ENCODE assay signal across 8 cellular contexts in genomic region chr18:9017170-9017899, GRCh38.
DNase-seq lines count a peak whose midpoint lies in the region; ATAC-seq and TF ChIP-seq lines count a peak whose summit lies in the region.

No MANE protein-coding gene starts in this region.

- H3K27ac Mint-ChIP-seq in activated naive CD8-positive, alpha-beta T cell treated with anti-CD3 and anti-CD28 coated beads, Interleukin-2, amount 10 ng/mL, durations not matched to agents 7 days and 5 days: peak overlapping the region; percentile 28

- peaks cover 8% of the 10 kb centered on the region for H3K9me3 ChIP-seq in left ventricle myocardium inferior (replicated peaks)

- H3K4me1 ChIP-seq in left ventricle myocardium inferior: peaks cover 19% of the 10 kb centered on the region

- ATAC-seq in HG03135 (IDR thresholded peaks at IDR 0.05; ENCODE audit: unreplicated experiment) (peak; percentile 82), sciatic nerve (peak; percentile 97)
- ATAC-seq in activated naive CD8-positive, alpha-beta T cell treated with anti-CD3 and anti-CD28 coated beads, Interleukin-2, amount 10 ng/mL, durations not matched to agents 7 days and 5 days (ENCODE audit: low read depth): peak; percentile 94

- H3K36me3 ChIP-seq in left ventricle myocardium inferior: no peaks in the 10 kb centered on the region

- no peaks in the 10 kb centered on the region for H3K9me3 Mint-ChIP-seq in activated naive CD8-positive, alpha-beta T cell treated with anti-CD3 and anti-CD28 coated beads, Interleukin-2, amount 10 ng/mL, durations not matched to agents 7 days and 5 days

- no peaks in the 10 kb centered on the region for H3K27me3 ChIP-seq in left ventricle myocardium inferior (ENCODE audit: low read depth)

- H3K36me3 Mint-ChIP-seq in activated naive CD8-positive, alpha-beta T cell treated with anti-CD3 and anti-CD28 coated beads, Interleukin-2, amount 10 ng/mL, durations not matched to agents 7 days and 5 days: no peaks in the 10 kb centered on the region

- H3K27ac ChIP-seq in left ventricle myocardium inferior (replicated peaks): peak overlapping the region; percentile 79

- no peak for TF ChIP-seq CTCF in left ventricle myocardium inferior (IDR thresholded peaks at IDR 0.05; ENCODE audit: borderline replicate concordance)

- no peaks in the 10 kb centered on the region for H3K27me3 Mint-ChIP-seq in activated naive CD8-positive, alpha-beta T cell treated with anti-CD3 and anti-CD28 coated beads, Interleukin-2, amount 10 ng/mL, durations not matched to agents 7 days and 5 days

- POLR2A ChIA-PET in activated naive CD8-positive, alpha-beta T cell treated with anti-CD3 and anti-CD28 coated beads, Interleukin-2, amount 10 ng/mL, durations not matched to agents 7 days and 5 days (lab: Charles Lee): no interaction called here

- H3K4me3 Mint-ChIP-seq in activated naive CD8-positive, alpha-beta T cell treated with anti-CD3 and anti-CD28 coated beads, Interleukin-2, amount 10 ng/mL, durations not matched to agents 7 days and 5 days: peak overlapping the region; percentile 76

- peak overlapping the region; percentile 56 for H3K4me3 ChIP-seq in left ventricle myocardium inferior

- peaks cover 10% of the 10 kb centered on the region for H3K4me1 Mint-ChIP-seq in activated naive CD8-positive, alpha-beta T cell treated with anti-CD3 and anti-CD28 coated beads, Interleukin-2, amount 10 ng/mL, durations not matched to agents 7 days and 5 days

- DNase-seq in NCI-H2171 (lab: John Stamatoyannopoulos, UW) (peak; percentile 11), NCI-H2171 treated with DMSO at 0.1 percent for 48 hours (lab: John Stamatoyannopoulos, UW) (no peak), SK-N-DZ (ENCODE audit: low spot score) (peak; percentile 77), left ventricle myocardium inferior (peak; percentile 73), sciatic nerve (ENCODE audit: low spot score) (peak; percentile 77), NCI-H1105 (lab: John Stamatoyannopoulos, UW) (no peak)
- peak; percentile 68 for DNase-seq in activated naive CD8-positive, alpha-beta T cell treated with anti-CD3 and anti-CD28 coated beads, Interleukin-2, amount 10 ng/mL, durations not matched to agents 7 days and 5 days

- intact Hi-C loops in left ventricle myocardium inferior (cut with micrococcal nuclease): no loop called here
- intact Hi-C loops in sciatic nerve (cut with DNase I): no loop called here

Comparison
In these comparisons a context has a peak if more than half of its experiments do, and no peak if none do; other contexts are left out.
1. DNase-seq: peak in NCI-H2171 (single experiment), SK-N-DZ (single experiment), activated naive CD8-positive, alpha-beta T cell treated with anti-CD3 and anti-CD28 coated beads, Interleukin-2, amount 10 ng/mL, durations not matched to agents 7 days and 5 days (single experiment), left ventricle myocardium inferior (single experiment) and sciatic nerve (single experiment); none in NCI-H2171 treated with DMSO at 0.1 percent for 48 hours (single experiment) and NCI-H1105 (single experiment).
2. Peak in every context shown above with its lines, with median percentiles within 50 percentile points of each other: ATAC-seq.